Comparison of ENCODE assay signal across 1 cellular context in genomic region chr17:50599606-50600005, GRCh38.
TF ChIP-seq lines count a peak whose summit lies in the region.

No MANE protein-coding gene starts in this region.

TF ChIP-seq in HepG2, 621 proteins besides CTCF, POLR2A, EP300 and RAD21:
- no peak for TF ChIP-seq CBX1 (IDR thresholded peaks at IDR 0.05; ENCODE audit: low read depth)
- TF ChIP-seq MTERF4 (CRISPR knock-in tag; IDR thresholded peaks at IDR 0.05): no peak
- no peak for TF ChIP-seq RAD51 (IDR thresholded peaks at IDR 0.05; ENCODE audit: borderline replicate concordance)
- TF ChIP-seq ZFP1 (CRISPR knock-in tag; IDR thresholded peaks at IDR 0.05): no peak
- no peak for TF ChIP-seq CREB3 (CRISPR knock-in tag; IDR thresholded peaks at IDR 0.05)
- peak; percentile 74 for TF ChIP-seq CREB1 (IDR thresholded peaks at IDR 0.05)
- TF ChIP-seq CREB1 (CRISPR knock-in tag; IDR thresholded peaks at IDR 0.05): no peak
- TF ChIP-seq ZBTB8A (CRISPR knock-in tag; IDR thresholded peaks at IDR 0.05; ENCODE audit: borderline replicate concordance, low read depth): no peak
- no peak for TF ChIP-seq ZKSCAN8 (CRISPR knock-in tag; IDR thresholded peaks at IDR 0.05; ENCODE audit: borderline replicate concordance)
TF ChIP-seq in HepG2: peak in this region for 1.
